Comparison of ENCODE assay signal across 23 cellular contexts in genomic region chr4:154186035-154186434, GRCh38.
DNase-seq lines count a peak whose midpoint lies in the region; ATAC-seq and TF ChIP-seq lines count a peak whose summit lies in the region.
"Had no signal": no experiment of that assay in that cellular context is flagged by ENCODE, and none has a peak within 500 bp of the region (broad histone marks: within the 10 kb centered on the region; RNA-seq: fewer than 3 reads in every experiment).

No MANE protein-coding gene starts in this region.

- H3K9me3 ChIP-seq in gastroesophageal sphincter: no peaks in the 10 kb centered on the region
- H3K9me3 ChIP-seq in psoas muscle: no peaks in the 10 kb centered on the region
- H3K9me3 ChIP-seq: BE2C, BLaER1 had no signal

- H3K36me3 ChIP-seq in gastroesophageal sphincter: no peaks in the 10 kb centered on the region
- H3K36me3 ChIP-seq in psoas muscle (ENCODE audit: insufficient read depth in 1 of 2, low read depth in 1 of 2): no peaks in the 10 kb centered on the region
- H3K36me3 ChIP-seq: BE2C, BLaER1 had no signal

- no peak overlapping the region for H3K4me3 Mint-ChIP-seq in stimulated activated effector memory CD8-positive, alpha-beta T cell treated with anti-CD3 and anti-CD28 coated beads, Interleukin-12 subunit alpha, Interleukin-12 subunit beta, amount 100 ng/mL, for 72 hours
- H3K4me3 Mint-ChIP-seq: CD14-positive monocyte; CD4-positive, alpha-beta memory T cell; CD4-positive, CD25-positive, alpha-beta regulatory T cell; CD8-positive, alpha-beta memory T cell had no signal

- intact Hi-C loops in psoas muscle (cut with DNase I): no loop called here

- TF ChIP-seq CTCF in gastroesophageal sphincter (IDR thresholded peaks at IDR 0.05) (no peak), psoas muscle (IDR thresholded peaks at IDR 0.05) (no peak)

- no peak overlapping the region for H3K27ac ChIP-seq in gastroesophageal sphincter
- no peak overlapping the region for H3K27ac ChIP-seq in psoas muscle
- H3K27ac ChIP-seq: BLaER1 had no signal

- no peaks in the 10 kb centered on the region for H3K9me3 Mint-ChIP-seq in stimulated activated effector memory CD8-positive, alpha-beta T cell treated with anti-CD3 and anti-CD28 coated beads, Interleukin-12 subunit alpha, Interleukin-12 subunit beta, amount 100 ng/mL, for 72 hours
- H3K9me3 Mint-ChIP-seq: CD4-positive, alpha-beta memory T cell had no signal

- H3K4me3 ChIP-seq in gastroesophageal sphincter (no peak overlapping the region), psoas muscle (no peak overlapping the region)
- H3K4me3 ChIP-seq: BLaER1, GM12878 had no signal

- no peak for TF ChIP-seq POLR2A in gastroesophageal sphincter (IDR thresholded peaks at IDR 0.05)

- WGBS in gastroesophageal sphincter (ENCODE audit: low coverage in 1 of 2), 2 donors: 20 to 58% methylated on average over 1 to 2 of the region's 6 CpGs
- 69 to 76% (median 73%) methylated on average over 6 of the region's 6 CpGs for WGBS in psoas muscle, 3 donors

- no peak overlapping the region for H3K27ac Mint-ChIP-seq in stimulated activated effector memory CD8-positive, alpha-beta T cell treated with anti-CD3 and anti-CD28 coated beads, Interleukin-12 subunit alpha, Interleukin-12 subunit beta, amount 100 ng/mL, for 72 hours
- H3K27ac Mint-ChIP-seq: CD14-positive monocyte; CD4-positive, alpha-beta memory T cell; CD4-positive, CD25-positive, alpha-beta regulatory T cell; CD8-positive, alpha-beta memory T cell had no signal

- H3K4me1 Mint-ChIP-seq in stimulated activated effector memory CD8-positive, alpha-beta T cell treated with anti-CD3 and anti-CD28 coated beads, Interleukin-12 subunit alpha, Interleukin-12 subunit beta, amount 100 ng/mL, for 72 hours: no peaks in the 10 kb centered on the region
- H3K4me1 Mint-ChIP-seq: CD14-positive monocyte; CD4-positive, alpha-beta memory T cell; CD4-positive, CD25-positive, alpha-beta regulatory T cell; CD8-positive, alpha-beta memory T cell had no signal

- ATAC-seq in gastroesophageal sphincter (peak; percentile 28), psoas muscle (no peak)
- ATAC-seq in stimulated activated effector memory CD8-positive, alpha-beta T cell treated with anti-CD3 and anti-CD28 coated beads, Interleukin-12 subunit alpha, Interleukin-12 subunit beta, amount 100 ng/mL, for 72 hours: peak; percentile 31
- ATAC-seq: GM12878 had no signal

- no peaks in the 10 kb centered on the region for H3K36me3 Mint-ChIP-seq in stimulated activated effector memory CD8-positive, alpha-beta T cell treated with anti-CD3 and anti-CD28 coated beads, Interleukin-12 subunit alpha, Interleukin-12 subunit beta, amount 100 ng/mL, for 72 hours
- H3K36me3 Mint-ChIP-seq: CD14-positive monocyte; CD4-positive, alpha-beta memory T cell; CD4-positive, CD25-positive, alpha-beta regulatory T cell had no signal

- no peaks in the 10 kb centered on the region for H3K27me3 ChIP-seq in gastroesophageal sphincter
- H3K27me3 ChIP-seq in psoas muscle (ENCODE audit: insufficient read depth in 3 of 3, low read length in 2 of 3): peaks cover 0 to 5% (median 0%) of the 10 kb centered on the region in 3 donors
- H3K27me3 ChIP-seq: BE2C, BLaER1 had no signal

- H3K4me1 ChIP-seq in gastroesophageal sphincter: no peaks in the 10 kb centered on the region
- H3K4me1 ChIP-seq in psoas muscle: no peaks in the 10 kb centered on the region
- H3K4me1 ChIP-seq: BE2C, BLaER1 had no signal

- DNase-seq in stimulated activated effector memory CD8-positive, alpha-beta T cell treated with anti-CD3 and anti-CD28 coated beads, Interleukin-12 subunit alpha, Interleukin-12 subunit beta, amount 100 ng/mL, for 72 hours (ENCODE audit: low spot score in 2 of 2): no peak
- DNase-seq in NCI-H2081 treated with DMSO at 0.1 percent for 48 hours (lab: John Stamatoyannopoulos, UW) (no peak), NCI-H2227 (lab: John Stamatoyannopoulos, UW; ENCODE audit: unreplicated experiment) (no peak), psoas muscle (no peak)
- DNase-seq: 8988T; ACHN; BE2C; C1 segment of cervical spinal cord; CD4-positive, alpha-beta memory T cell; CD4-positive, CD25-positive, alpha-beta regulatory T cell; CD8-positive, alpha-beta memory T cell; COR-L47; DMS 273 treated with DMSO at 0.1 percent for 48 hours; DMS153; DMS53; DMS79; DND-41; EL; GDM1 had no signal

- TF ChIP-seq EP300 in gastroesophageal sphincter (IDR thresholded peaks at IDR 0.05): no peak

Comparison
In these comparisons a context has a peak if more than half of its experiments do, and no peak if none do; other contexts are left out.
1. ATAC-seq: peak in gastroesophageal sphincter (single experiment) and stimulated activated effector memory CD8-positive, alpha-beta T cell treated with anti-CD3 and anti-CD28 coated beads, Interleukin-12 subunit alpha, Interleukin-12 subunit beta, amount 100 ng/mL, for 72 hours (single experiment); none in psoas muscle (0 of 4).